In genomic region chr2:152263902-152264301, GRCh38 we compare ENCODE assay signal across 8 cellular contexts.
"Had no signal": no experiment of that assay in that cellular context is flagged by ENCODE, and none has a peak within 500 bp of the region (broad histone marks: within the 10 kb centered on the region; RNA-seq: fewer than 3 reads in every experiment).

No MANE protein-coding gene starts in this region.

- DNase-seq: GDM1, GF-D8 had no signal

- H3K4me3 ChIP-seq: GM12878 had no signal

- ATAC-seq: GM12878 had no signal

- FAIRE-seq: G401.6, GM12878, GM12891, GM12892, GM18507, GM19239 had no signal
